Comparison of ENCODE assay signal across 1 cellular context in the genomic region with DNA sequence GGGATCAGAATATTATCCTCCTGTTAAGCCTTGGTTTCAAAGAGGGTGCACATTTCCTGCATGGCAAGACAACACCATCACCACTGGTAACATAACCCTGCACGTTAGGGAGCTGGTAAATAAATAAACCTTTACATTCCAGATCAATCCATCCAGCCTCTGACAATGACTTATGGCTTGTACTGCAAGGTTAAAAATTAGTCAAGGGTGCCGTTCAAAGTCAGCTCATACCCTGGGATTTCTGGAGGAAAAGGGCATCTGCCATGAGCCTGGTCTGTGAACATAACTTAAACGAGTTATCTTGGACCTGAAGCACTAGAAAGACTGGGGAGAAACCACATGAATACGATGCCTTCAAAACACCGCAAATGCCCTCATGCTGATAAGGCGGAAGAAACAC.
TF ChIP-seq lines count a peak whose summit lies in the region.

No MANE protein-coding gene starts in this region.

TF ChIP-seq in HepG2, 621 proteins besides CTCF, POLR2A, EP300 and RAD21 (continued from another document and continues in another):
- TF ChIP-seq, protein P1, sequence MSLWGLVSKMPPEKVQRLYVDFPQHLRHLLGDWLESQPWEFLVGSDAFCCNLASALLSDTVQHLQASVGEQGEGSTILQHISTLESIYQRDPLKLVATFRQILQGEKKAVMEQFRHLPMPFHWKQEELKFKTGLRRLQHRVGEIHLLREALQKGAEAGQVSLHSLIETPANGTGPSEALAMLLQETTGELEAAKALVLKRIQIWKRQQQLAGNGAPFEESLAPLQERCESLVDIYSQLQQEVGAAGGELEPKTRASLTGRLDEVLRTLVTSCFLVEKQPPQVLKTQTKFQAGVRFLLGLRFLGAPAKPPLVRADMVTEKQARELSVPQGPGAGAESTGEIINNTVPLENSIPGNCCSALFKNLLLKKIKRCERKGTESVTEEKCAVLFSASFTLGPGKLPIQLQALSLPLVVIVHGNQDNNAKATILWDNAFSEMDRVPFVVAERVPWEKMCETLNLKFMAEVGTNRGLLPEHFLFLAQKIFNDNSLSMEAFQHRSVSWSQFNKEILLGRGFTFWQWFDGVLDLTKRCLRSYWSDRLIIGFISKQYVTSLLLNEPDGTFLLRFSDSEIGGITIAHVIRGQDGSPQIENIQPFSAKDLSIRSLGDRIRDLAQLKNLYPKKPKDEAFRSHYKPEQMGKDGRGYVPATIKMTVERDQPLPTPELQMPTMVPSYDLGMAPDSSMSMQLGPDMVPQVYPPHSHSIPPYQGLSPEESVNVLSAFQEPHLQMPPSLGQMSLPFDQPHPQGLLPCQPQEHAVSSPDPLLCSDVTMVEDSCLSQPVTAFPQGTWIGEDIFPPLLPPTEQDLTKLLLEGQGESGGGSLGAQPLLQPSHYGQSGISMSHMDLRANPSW (CRISPR knock-in tag; IDR thresholded peaks at IDR 0.05; ENCODE audit: borderline replicate concordance), result no peak
- TF ChIP-seq NCOR1 (IDR thresholded peaks at IDR 0.05; ENCODE audit: borderline replicate concordance, low read length) (no peak; the same call in 1 of the 2 replicates), ZNF30 (CRISPR knock-in tag; IDR thresholded peaks at IDR 0.05) (no peak), ZNF562 (CRISPR knock-in tag; IDR thresholded peaks at IDR 0.05; ENCODE audit: borderline replicate concordance) (no peak), ZMYM3 (CRISPR knock-in tag; IDR thresholded peaks at IDR 0.05) (no peak), ZSCAN29 (CRISPR knock-in tag; conservative IDR thresholded peaks at IDR 0.05) (no peak), STAG1 (CRISPR knock-in tag; IDR thresholded peaks at IDR 0.05) (peak; percentile 28; the same call in 1 of the 2 replicates), SOX6 (IDR thresholded peaks at IDR 0.05) (no peak), SOX6 (CRISPR knock-in tag; IDR thresholded peaks at IDR 0.05) (peak; percentile 89), ZNF883 (CRISPR knock-in tag; IDR thresholded peaks at IDR 0.05; ENCODE audit: not compliant biosample characterization) (no peak), HMG20B (CRISPR knock-in tag; conservative IDR thresholded peaks at IDR 0.05) (no peak), HOXA5 (CRISPR knock-in tag; IDR thresholded peaks at IDR 0.05) (peak; percentile 97), ZNF777 (CRISPR knock-in tag; IDR thresholded peaks at IDR 0.05) (no peak), MEF2D (CRISPR knock-in tag; IDR thresholded peaks at IDR 0.05) (no peak), ARID3A (IDR thresholded peaks at IDR 0.05; ENCODE audit: low read depth, low read length) (0 out of 2 replicates have a peak, but pooled peaks have one; percentile 32), XBP1 (CRISPR knock-in tag; IDR thresholded peaks at IDR 0.05) (no peak), ETV5 (CRISPR knock-in tag; IDR thresholded peaks at IDR 0.05; ENCODE audit: borderline replicate concordance) (peak; percentile 33; the same call in 1 of the 2 replicates), CHCHD3 (CRISPR knock-in tag; IDR thresholded peaks at IDR 0.05) (no peak), NCOA2 (CRISPR knock-in tag; IDR thresholded peaks at IDR 0.05) (peak; percentile 64), HNF4A (CRISPR knock-in tag; IDR thresholded peaks at IDR 0.05) (peak; percentile 72), HDAC2 (CRISPR knock-in tag; IDR thresholded peaks at IDR 0.05) (peak; percentile 63; the same call in 1 of the 2 replicates), CHD2 (IDR thresholded peaks at IDR 0.05; ENCODE audit: low read depth, low read length) (no peak), DR1 (CRISPR knock-in tag; IDR thresholded peaks at IDR 0.05) (no peak), POGZ (CRISPR knock-in tag; IDR thresholded peaks at IDR 0.05) (peak; percentile 73), GFI1 (CRISPR knock-in tag; IDR thresholded peaks at IDR 0.05; ENCODE audit: borderline replicate concordance) (no peak), TFDP2 (CRISPR knock-in tag; IDR thresholded peaks at IDR 0.05) (no peak), ZNF496 (CRISPR knock-in tag; IDR thresholded peaks at IDR 0.05; ENCODE audit: insufficient replicate concordance) (no peak), POLR2AphosphoS5 (IDR thresholded peaks at IDR 0.05; ENCODE audit: low read depth, low read length) (no peak), ZNF574 (CRISPR knock-in tag; IDR thresholded peaks at IDR 0.05) (0 out of 2 replicates have a peak, but pooled peaks have one; percentile 15), ZNF850 (CRISPR knock-in tag; conservative IDR thresholded peaks at IDR 0.05) (no peak), ZNF644 (CRISPR knock-in tag; IDR thresholded peaks at IDR 0.05; ENCODE audit: low read depth) (peak; percentile 28; the same call in 1 of the 2 replicates), ZNF264 (CRISPR knock-in tag; IDR thresholded peaks at IDR 0.05) (peak; percentile 39; the same call in 1 of the 2 replicates), FOXP1 (IDR thresholded peaks at IDR 0.05) (no peak), FOXP1 (CRISPR knock-in tag; IDR thresholded peaks at IDR 0.05) (peak; percentile 83), SMYD3 (CRISPR knock-in tag; IDR thresholded peaks at IDR 0.05) (no peak), GABPB1 (CRISPR knock-in tag; IDR thresholded peaks at IDR 0.05) (no peak), REXO4 (CRISPR knock-in tag; IDR thresholded peaks at IDR 0.05; ENCODE audit: borderline replicate concordance) (no peak), ARHGAP35 (CRISPR knock-in tag; IDR thresholded peaks at IDR 0.05; ENCODE audit: borderline replicate concordance) (no peak)
- TF ChIP-seq, protein P2, sequence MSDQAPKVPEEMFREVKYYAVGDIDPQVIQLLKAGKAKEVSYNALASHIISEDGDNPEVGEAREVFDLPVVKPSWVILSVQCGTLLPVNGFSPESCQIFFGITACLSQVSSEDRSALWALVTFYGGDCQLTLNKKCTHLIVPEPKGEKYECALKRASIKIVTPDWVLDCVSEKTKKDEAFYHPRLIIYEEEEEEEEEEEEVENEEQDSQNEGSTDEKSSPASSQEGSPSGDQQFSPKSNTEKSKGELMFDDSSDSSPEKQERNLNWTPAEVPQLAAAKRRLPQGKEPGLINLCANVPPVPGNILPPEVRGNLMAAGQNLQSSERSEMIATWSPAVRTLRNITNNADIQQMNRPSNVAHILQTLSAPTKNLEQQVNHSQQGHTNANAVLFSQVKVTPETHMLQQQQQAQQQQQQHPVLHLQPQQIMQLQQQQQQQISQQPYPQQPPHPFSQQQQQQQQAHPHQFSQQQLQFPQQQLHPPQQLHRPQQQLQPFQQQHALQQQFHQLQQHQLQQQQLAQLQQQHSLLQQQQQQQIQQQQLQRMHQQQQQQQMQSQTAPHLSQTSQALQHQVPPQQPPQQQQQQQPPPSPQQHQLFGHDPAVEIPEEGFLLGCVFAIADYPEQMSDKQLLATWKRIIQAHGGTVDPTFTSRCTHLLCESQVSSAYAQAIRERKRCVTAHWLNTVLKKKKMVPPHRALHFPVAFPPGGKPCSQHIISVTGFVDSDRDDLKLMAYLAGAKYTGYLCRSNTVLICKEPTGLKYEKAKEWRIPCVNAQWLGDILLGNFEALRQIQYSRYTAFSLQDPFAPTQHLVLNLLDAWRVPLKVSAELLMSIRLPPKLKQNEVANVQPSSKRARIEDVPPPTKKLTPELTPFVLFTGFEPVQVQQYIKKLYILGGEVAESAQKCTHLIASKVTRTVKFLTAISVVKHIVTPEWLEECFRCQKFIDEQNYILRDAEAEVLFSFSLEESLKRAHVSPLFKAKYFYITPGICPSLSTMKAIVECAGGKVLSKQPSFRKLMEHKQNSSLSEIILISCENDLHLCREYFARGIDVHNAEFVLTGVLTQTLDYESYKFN (CRISPR knock-in tag; conservative IDR thresholded peaks at IDR 0.05), result peak; percentile 91
- TF ChIP-seq, protein P3, sequence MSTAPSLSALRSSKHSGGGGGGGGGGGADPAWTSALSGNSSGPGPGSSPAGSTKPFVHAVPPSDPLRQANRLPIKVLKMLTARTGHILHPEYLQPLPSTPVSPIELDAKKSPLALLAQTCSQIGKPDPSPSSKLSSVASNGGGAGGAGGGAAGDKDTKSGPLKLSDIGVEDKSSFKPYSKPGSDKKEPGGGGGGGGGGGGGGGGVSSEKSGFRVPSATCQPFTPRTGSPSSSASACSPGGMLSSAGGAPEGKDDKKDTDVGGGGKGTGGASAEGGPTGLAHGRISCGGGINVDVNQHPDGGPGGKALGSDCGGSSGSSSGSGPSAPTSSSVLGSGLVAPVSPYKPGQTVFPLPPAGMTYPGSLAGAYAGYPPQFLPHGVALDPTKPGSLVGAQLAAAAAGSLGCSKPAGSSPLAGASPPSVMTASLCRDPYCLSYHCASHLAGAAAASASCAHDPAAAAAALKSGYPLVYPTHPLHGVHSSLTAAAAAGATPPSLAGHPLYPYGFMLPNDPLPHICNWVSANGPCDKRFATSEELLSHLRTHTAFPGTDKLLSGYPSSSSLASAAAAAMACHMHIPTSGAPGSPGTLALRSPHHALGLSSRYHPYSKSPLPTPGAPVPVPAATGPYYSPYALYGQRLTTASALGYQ (CRISPR knock-in tag; IDR thresholded peaks at IDR 0.05), result peak; percentile 69; the same call in 1 of the 2 replicates
- TF ChIP-seq, protein P4, sequence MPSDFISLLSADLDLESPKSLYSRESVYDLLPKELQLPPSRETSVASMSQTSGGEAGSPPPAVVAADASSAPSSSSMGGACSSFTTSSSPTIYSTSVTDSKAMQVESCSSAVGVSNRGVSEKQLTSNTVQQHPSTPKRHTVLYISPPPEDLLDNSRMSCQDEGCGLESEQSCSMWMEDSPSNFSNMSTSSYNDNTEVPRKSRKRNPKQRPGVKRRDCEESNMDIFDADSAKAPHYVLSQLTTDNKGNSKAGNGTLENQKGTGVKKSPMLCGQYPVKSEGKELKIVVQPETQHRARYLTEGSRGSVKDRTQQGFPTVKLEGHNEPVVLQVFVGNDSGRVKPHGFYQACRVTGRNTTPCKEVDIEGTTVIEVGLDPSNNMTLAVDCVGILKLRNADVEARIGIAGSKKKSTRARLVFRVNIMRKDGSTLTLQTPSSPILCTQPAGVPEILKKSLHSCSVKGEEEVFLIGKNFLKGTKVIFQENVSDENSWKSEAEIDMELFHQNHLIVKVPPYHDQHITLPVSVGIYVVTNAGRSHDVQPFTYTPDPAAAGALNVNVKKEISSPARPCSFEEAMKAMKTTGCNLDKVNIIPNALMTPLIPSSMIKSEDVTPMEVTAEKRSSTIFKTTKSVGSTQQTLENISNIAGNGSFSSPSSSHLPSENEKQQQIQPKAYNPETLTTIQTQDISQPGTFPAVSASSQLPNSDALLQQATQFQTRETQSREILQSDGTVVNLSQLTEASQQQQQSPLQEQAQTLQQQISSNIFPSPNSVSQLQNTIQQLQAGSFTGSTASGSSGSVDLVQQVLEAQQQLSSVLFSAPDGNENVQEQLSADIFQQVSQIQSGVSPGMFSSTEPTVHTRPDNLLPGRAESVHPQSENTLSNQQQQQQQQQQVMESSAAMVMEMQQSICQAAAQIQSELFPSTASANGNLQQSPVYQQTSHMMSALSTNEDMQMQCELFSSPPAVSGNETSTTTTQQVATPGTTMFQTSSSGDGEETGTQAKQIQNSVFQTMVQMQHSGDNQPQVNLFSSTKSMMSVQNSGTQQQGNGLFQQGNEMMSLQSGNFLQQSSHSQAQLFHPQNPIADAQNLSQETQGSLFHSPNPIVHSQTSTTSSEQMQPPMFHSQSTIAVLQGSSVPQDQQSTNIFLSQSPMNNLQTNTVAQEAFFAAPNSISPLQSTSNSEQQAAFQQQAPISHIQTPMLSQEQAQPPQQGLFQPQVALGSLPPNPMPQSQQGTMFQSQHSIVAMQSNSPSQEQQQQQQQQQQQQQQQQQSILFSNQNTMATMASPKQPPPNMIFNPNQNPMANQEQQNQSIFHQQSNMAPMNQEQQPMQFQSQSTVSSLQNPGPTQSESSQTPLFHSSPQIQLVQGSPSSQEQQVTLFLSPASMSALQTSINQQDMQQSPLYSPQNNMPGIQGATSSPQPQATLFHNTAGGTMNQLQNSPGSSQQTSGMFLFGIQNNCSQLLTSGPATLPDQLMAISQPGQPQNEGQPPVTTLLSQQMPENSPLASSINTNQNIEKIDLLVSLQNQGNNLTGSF (CRISPR knock-in tag; IDR thresholded peaks at IDR 0.05), result no peak
- TF ChIP-seq, protein P5, sequence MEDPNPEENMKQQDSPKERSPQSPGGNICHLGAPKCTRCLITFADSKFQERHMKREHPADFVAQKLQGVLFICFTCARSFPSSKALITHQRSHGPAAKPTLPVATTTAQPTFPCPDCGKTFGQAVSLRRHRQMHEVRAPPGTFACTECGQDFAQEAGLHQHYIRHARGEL (CRISPR knock-in tag; IDR thresholded peaks at IDR 0.05), result no peak
